22 cellular contexts compared by ENCODE assay signal in genomic region chr3:197209366-197210260, GRCh38.
DNase-seq lines count a peak whose midpoint lies in the region; ATAC-seq, FAIRE-seq and TF ChIP-seq lines count a peak whose summit lies in the region.
"Had no signal": no experiment of that assay in that cellular context is flagged by ENCODE, and none has a peak within 500 bp of the region (broad histone marks: within the 10 kb centered on the region; RNA-seq: fewer than 3 reads in every experiment).

No MANE protein-coding gene starts in this region.

- H3K9me3 ChIP-seq in HepG2 (ENCODE audit: low read length) (no peaks in the 10 kb centered on the region), right lobe of liver (no peaks in the 10 kb centered on the region), OCI-LY7 (ENCODE audit: low read length) (no peaks in the 10 kb centered on the region)
- H3K9me3 ChIP-seq: SJCRH30, vagina had no signal

- no TSS peak for BruUV-seq in HepG2 (replicated peaks; lab: Mats Ljungman, UMichigan)
- no TSS peak for BruUV-seq in OCI-LY7 (replicated peaks; lab: Mats Ljungman, UMichigan)

- TF ChIP-seq CTCF in HepG2 (CRISPR knock-in tag; IDR thresholded peaks at IDR 0.05) (no peak), right lobe of liver (IDR thresholded peaks at IDR 0.05) (no peak), OCI-LY7 (conservative IDR thresholded peaks at IDR 0.05; ENCODE audit: low read length) (no peak)

- H4K20me1 ChIP-seq in HepG2 (ENCODE audit: insufficient read depth, low read length) (peaks cover 9% of the 10 kb centered on the region), OCI-LY7 (ENCODE audit: insufficient read depth, low read length) (peaks cover 20% of the 10 kb centered on the region)

- CTCF ChIA-PET in HepG2 (lab: Yijun Ruan, JAX; ENCODE audit: low intra/inter-chr PET ratio, low total read pairs) (no interaction called here), OCI-LY7 (lab: Charles Lee; ENCODE audit: unreplicated experiment) (no interaction called here)

- H2AFZ ChIP-seq in HepG2 (ENCODE audit: low read length) (no peak overlapping the region), OCI-LY7 (ENCODE audit: low read length) (no peak overlapping the region)

- no peaks in the 10 kb centered on the region for H3K9me2 ChIP-seq in OCI-LY7 (ENCODE audit: insufficient read depth, low read length)

- no peak for TF ChIP-seq RAD21 in HepG2 (CRISPR knock-in tag; IDR thresholded peaks at IDR 0.05)

- in situ Hi-C loops in HepG2 (cut with HindIII; ENCODE audit: extremely low pct_ligation_motif_present, low pct_unique_long_range_greater_than_20kb): no loop called here

- intact Hi-C loops in HepG2 (cut with micrococcal nuclease; ENCODE audit: unreplicated experiment) (no loop called here), right lobe of liver (cut with DNase I) (no loop called here), OCI-LY7 (cut with micrococcal nuclease; ENCODE audit: unreplicated experiment) (no loop called here)

- no peak for FAIRE-seq in HepG2 (lab: Jason Lieb, UNC)
- FAIRE-seq in RCC 7860 (lab: Jason Lieb, UNC): peak; percentile 62
- peak; percentile 92 for FAIRE-seq in islet of Langerhans (lab: Jason Lieb, UNC)

- ATAC-seq in HepG2: no peak
- no peak for ATAC-seq in right lobe of liver
- ATAC-seq in GM21825 (IDR thresholded peaks at IDR 0.05; ENCODE audit: unreplicated experiment): no peak
- no peak for ATAC-seq in GM21423 (IDR thresholded peaks at IDR 0.05; ENCODE audit: unreplicated experiment)
- ATAC-seq: activated naive CD8-positive, alpha-beta T cell treated with anti-CD3 and anti-CD28 coated beads, Interleukin-2, amount 50 U/mL, for 24 hours; activated T-helper 17 cell treated with anti-CD3 and anti-CD28 coated beads, Interleukin-2, amount 50 U/mL, for 72 hours; left colon had no signal

- H3K4me2 ChIP-seq in HepG2 (ENCODE audit: low read depth, low read length) (no peak overlapping the region; the same call in 1 of the 2 replicates), OCI-LY7 (ENCODE audit: low read length) (no peak overlapping the region)

- TF ChIP-seq POLR2A in HepG2 (IDR thresholded peaks at IDR 0.05; ENCODE audit: insufficient read depth in 1 of 2, low read depth in 2 of 2, low read length in 2 of 2) (no peak), right lobe of liver (IDR thresholded peaks at IDR 0.05) (no peak)

- H3K27me3 ChIP-seq in HepG2 (ENCODE audit: control insufficient read depth in 1 of 2, insufficient read depth in 2 of 2, low read length in 2 of 2) (no peaks in the 10 kb centered on the region), right lobe of liver (no peaks in the 10 kb centered on the region)
- H3K27me3 ChIP-seq: SJCRH30, spleen, vagina had no signal

- H3K79me2 ChIP-seq in HepG2 (ENCODE audit: insufficient read depth, low read length) (peaks cover 97% of the 10 kb centered on the region), OCI-LY7 (ENCODE audit: insufficient read depth, low read depth, low read length) (peaks cover 77% of the 10 kb centered on the region)

- H3K27ac ChIP-seq in HepG2 (ENCODE audit: extremely low read length, insufficient read depth, low read length) (no peak overlapping the region), right lobe of liver (no peak overlapping the region), OCI-LY7 (ENCODE audit: low read depth, low read length, poor library complexity, severe bottlenecking) (no peak overlapping the region)
- H3K27ac ChIP-seq: SJCRH30, spleen, vagina had no signal

- H3K4me1 ChIP-seq in HepG2 (ENCODE audit: insufficient read depth, low read length) (peaks cover 23% of the 10 kb centered on the region), right lobe of liver (no peaks in the 10 kb centered on the region), OCI-LY7 (ENCODE audit: insufficient read depth, low read length, poor library complexity, severe bottlenecking) (no peaks in the 10 kb centered on the region)
- H3K4me1 ChIP-seq: SJCRH30 had no signal

- no peak for DNase-seq in HepG2 (ENCODE audit: low spot score)
- no peak for DNase-seq in right lobe of liver
- no peak for DNase-seq in RCC 7860 (ENCODE audit: low spot score)
- no peak for DNase-seq in OCI-LY7 (ENCODE audit: low spot score)
- DNase-seq in nucleus accumbens (lab: John Stamatoyannopoulos, UW): no peak
- DNase-seq: activated CD4-positive, alpha-beta T cell treated with anti-CD3 and anti-CD28 coated beads for 1 hour; activated naive CD8-positive, alpha-beta T cell treated with anti-CD3 and anti-CD28 coated beads, Interleukin-2, amount 50 U/mL, for 24 hours; DND-41; foreskin melanocyte; GOT3; left colon; midbrain; NCI-H1105 treated with DMSO at 0.1 percent for 48 hours; NCI-H526 treated with DMSO at 0.1 percent for 48 hours; SJCRH30; spleen; T1000 had no signal

- no peaks in the 10 kb centered on the region; a peak in 2 of 5 replicates for H3K36me3 ChIP-seq in HepG2 (replicated peaks in 1 of 2; ENCODE audit: control insufficient read depth in 1 of 2, insufficient read depth in 2 of 2, low read length in 2 of 2)
- H3K36me3 ChIP-seq in right lobe of liver: no peaks in the 10 kb centered on the region
- peaks cover 12% of the 10 kb centered on the region for H3K36me3 ChIP-seq in OCI-LY7 (ENCODE audit: insufficient read depth, low read length)
- H3K36me3 ChIP-seq: SJCRH30, vagina had no signal

- TF ChIP-seq EP300 in HepG2 (IDR thresholded peaks at IDR 0.05; ENCODE audit: low read depth in 2 of 2, low read length in 2 of 2) (no peak), HepG2 (CRISPR knock-in tag; IDR thresholded peaks at IDR 0.05; ENCODE audit: borderline replicate concordance) (no peak)

- H3K9ac ChIP-seq in HepG2 (ENCODE audit: insufficient read depth, low read depth, low read length): no peak overlapping the region

- H3K4me3 ChIP-seq in HepG2 (replicated peaks in 1 of 3; ENCODE audit: insufficient read depth in 1 of 3, low read depth in 2 of 3, low read length in 3 of 3) (no peak overlapping the region), right lobe of liver (no peak overlapping the region), OCI-LY7 (ENCODE audit: low read depth, low read length, poor library complexity, severe bottlenecking) (no peak overlapping the region)
- H3K4me3 ChIP-seq: SJCRH30, spleen, vagina had no signal

- POLR2A ChIA-PET in HepG2 (lab: Yijun Ruan, JAX) (no interaction called here), OCI-LY7 (lab: Charles Lee) (interaction anchor here (0.6 kb wide), 2 partner anchors 396 to 829 kb away, joined by 3 read pairs; no protein-coding TSS in a partner anchor)

TF ChIP-seq in HepG2, 621 proteins besides CTCF, POLR2A, EP300 and RAD21:
- TF ChIP-seq ZNF652 (CRISPR knock-in tag; IDR thresholded peaks at IDR 0.05; ENCODE audit: borderline replicate concordance, low read depth) (0 out of 2 replicates have a peak, but pooled peaks have one; percentile 38), ZNF382 (CRISPR knock-in tag; IDR thresholded peaks at IDR 0.05; ENCODE audit: borderline replicate concordance) (no peak), SAFB2 (CRISPR knock-in tag; IDR thresholded peaks at IDR 0.05; ENCODE audit: borderline replicate concordance, low read depth) (no peak), ZNF142 (CRISPR knock-in tag; IDR thresholded peaks at IDR 0.05) (no peak)
